1 cellular context compared by ENCODE assay signal in genomic region chr3:13172644-13173013, GRCh38.
TF ChIP-seq lines count a peak whose summit lies in the region.

No MANE protein-coding gene starts in this region.

TF ChIP-seq in HEK293, 187 proteins besides CTCF, POLR2A, EP300 and RAD21:
- peak; percentile 72 for TF ChIP-seq PRDM10 (tag by site-specific recombination; IDR thresholded peaks at IDR 0.05)
- TF ChIP-seq ZNF843 (tag by site-specific recombination; IDR thresholded peaks at IDR 0.05), result no peak
